Comparison of ENCODE assay signal across 14 cellular contexts in genomic region chr12:66879392-66879791, GRCh38.
"Had no signal": no experiment of that assay in that cellular context is flagged by ENCODE, and none has a peak within 500 bp of the region (broad histone marks: within the 10 kb centered on the region; RNA-seq: fewer than 3 reads in every experiment).

No MANE protein-coding gene starts in this region.

- H3K36me3 Mint-ChIP-seq: naive thymus-derived CD8-positive, alpha-beta T cell; WTC11 had no signal

- H3K4me3 Mint-ChIP-seq: activated naive CD4-positive, alpha-beta T cell treated with anti-CD3 and anti-CD28 coated beads for 36 hours; naive thymus-derived CD8-positive, alpha-beta T cell; WTC11 had no signal

- H3K27ac ChIP-seq: coronary artery, heart right ventricle, skin epidermis, stomach, thoracic aorta had no signal

- H3K27ac Mint-ChIP-seq: activated naive CD4-positive, alpha-beta T cell treated with anti-CD3 and anti-CD28 coated beads for 36 hours; naive thymus-derived CD8-positive, alpha-beta T cell had no signal

- H3K4me3 ChIP-seq: coronary artery, heart right ventricle, mucosa of descending colon, skin epidermis, stomach, thoracic aorta had no signal

- H3K36me3 ChIP-seq: heart right ventricle, stomach, thoracic aorta had no signal

- H3K9me3 Mint-ChIP-seq: activated naive CD4-positive, alpha-beta T cell treated with anti-CD3 and anti-CD28 coated beads for 36 hours; naive thymus-derived CD8-positive, alpha-beta T cell; WTC11 had no signal

- H3K4me1 ChIP-seq: heart right ventricle, stomach had no signal

- DNase-seq: activated CD4-positive, alpha-beta T cell treated with anti-CD3 and anti-CD28 coated beads for 48 hours; activated naive CD4-positive, alpha-beta T cell treated with anti-CD3 and anti-CD28 coated beads for 36 hours; effector CD8-positive, alpha-beta T cell; heart right ventricle; mammary epithelial cell; mucosa of descending colon; naive thymus-derived CD8-positive, alpha-beta T cell; posterior cingulate gyrus; stimulated activated CD4-positive, alpha-beta T cell treated with anti-CD3 and anti-CD28 coated beads, Interleukin-4, amount 100 ng/mL, for 4 hours; stomach had no signal

- ATAC-seq: mucosa of descending colon; naive thymus-derived CD8-positive, alpha-beta T cell; WTC11 had no signal

- H3K9me3 ChIP-seq: heart right ventricle, mucosa of descending colon, stomach, thoracic aorta had no signal

- H3K27me3 ChIP-seq: stomach had no signal
